In genomic region chr4:128811571-128812359, GRCh38 we compare ENCODE assay signal across 1 cellular context.
A peak's percentile ranks its signal among the peaks of the same experiment; 100 is the strongest.
TF ChIP-seq lines count a peak whose summit lies in the region.

No MANE protein-coding gene starts in this region.

TF ChIP-seq in K562, 482 proteins besides CTCF, POLR2A, EP300 and RAD21 (continued from another document and continues in another):
- no peak for TF ChIP-seq CUX1 (CRISPR knock-in tag; IDR thresholded peaks at IDR 0.05)
- peak; percentile 88 for TF ChIP-seq CCNT2 (IDR thresholded peaks at IDR 0.05; ENCODE audit: borderline replicate concordance, extremely low read depth, insufficient read length, low read depth, low read length)
- TF ChIP-seq HMGN3 (IDR thresholded peaks at IDR 0.05; ENCODE audit: borderline replicate concordance, extremely low read depth, insufficient read length, low read depth, low read length), result peak; percentile 75
- TF ChIP-seq NCOR1 (IDR thresholded peaks at IDR 0.05), result peak; percentile 49; the same call in 1 of the 2 replicates
- TF ChIP-seq ARID1B (IDR thresholded peaks at IDR 0.05), result 0 out of 2 replicates have a peak, but pooled peaks have one; percentile 30
- TF ChIP-seq ZNF445 (CRISPR knock-in tag; IDR thresholded peaks at IDR 0.05; ENCODE audit: low read depth), result no peak
- TF ChIP-seq ZBTB26 (CRISPR knock-in tag; IDR thresholded peaks at IDR 0.05), result no peak
- TF ChIP-seq HEY1 (CRISPR knock-in tag; IDR thresholded peaks at IDR 0.05; ENCODE audit: borderline replicate concordance), result no peak
- TF ChIP-seq HINFP (tag; conservative IDR thresholded peaks at IDR 0.05; ENCODE audit: low read depth), result no peak
- TF ChIP-seq ZMIZ1 (IDR thresholded peaks at IDR 0.05; ENCODE audit: low read depth in 2 of 2, low read length in 2 of 2), result peak in 1 of 2 experiments; percentile 35; a peak in 1 of 4 replicates
- no peak for TF ChIP-seq ESRRA (IDR thresholded peaks at IDR 0.05; ENCODE audit: borderline replicate concordance, low read depth)
- no peak for TF ChIP-seq ATF1 (CRISPR knock-in tag; IDR thresholded peaks at IDR 0.05)
- peak; percentile 71 for TF ChIP-seq ATF1 (tag; IDR thresholded peaks at IDR 0.05)
- no peak for TF ChIP-seq ZNF124 (CRISPR knock-in tag; IDR thresholded peaks at IDR 0.05)
- TF ChIP-seq ZKSCAN8 (CRISPR knock-in tag; IDR thresholded peaks at IDR 0.05), result no peak
- TF ChIP-seq PCBP1 (IDR thresholded peaks at IDR 0.05; ENCODE audit: low read depth, low read length, poor library complexity, severe bottlenecking), result no peak
- no peak for TF ChIP-seq HOXB6 (CRISPR knock-in tag; IDR thresholded peaks at IDR 0.05; ENCODE audit: borderline replicate concordance)
- 0 out of 2 replicates have a peak, but pooled peaks have one; percentile 28 for TF ChIP-seq E2F3 (CRISPR knock-in tag; IDR thresholded peaks at IDR 0.05)
- no peak for TF ChIP-seq IFI16 (CRISPR knock-in tag; IDR thresholded peaks at IDR 0.05)
- TF ChIP-seq HLTF (IDR thresholded peaks at IDR 0.05), result no peak
- peak; percentile 45; the same call in 1 of the 2 replicates for TF ChIP-seq PKNOX1 (IDR thresholded peaks at IDR 0.05)
- no peak for TF ChIP-seq ZBTB49 (CRISPR knock-in tag; IDR thresholded peaks at IDR 0.05; ENCODE audit: borderline replicate concordance)
- TF ChIP-seq EWSR1 (IDR thresholded peaks at IDR 0.05; ENCODE audit: borderline replicate concordance, low read depth, partially characterized antibody), result no peak
- TF ChIP-seq SP1 (CRISPR knock-in tag; IDR thresholded peaks at IDR 0.05), result no peak
- no peak for TF ChIP-seq XRCC5 (IDR thresholded peaks at IDR 0.05; ENCODE audit: low read depth, low read length)
- no peak for TF ChIP-seq ZNF76 (CRISPR knock-in tag; IDR thresholded peaks at IDR 0.05; ENCODE audit: borderline replicate concordance)
- TF ChIP-seq ZNF175 (CRISPR knock-in tag; IDR thresholded peaks at IDR 0.05; ENCODE audit: low read depth), result no peak
- peak; percentile 70; the same call in 1 of the 2 replicates for TF ChIP-seq THAP12 (CRISPR knock-in tag; IDR thresholded peaks at IDR 0.05)
- TF ChIP-seq NKRF (IDR thresholded peaks at IDR 0.05; ENCODE audit: borderline replicate concordance), result no peak
- TF ChIP-seq ZNF408 (CRISPR knock-in tag; IDR thresholded peaks at IDR 0.05; ENCODE audit: low read depth), result no peak
- no peak for TF ChIP-seq PBX2 (CRISPR knock-in tag; IDR thresholded peaks at IDR 0.05; ENCODE audit: low read depth)
- TF ChIP-seq PBX2 (tag; conservative IDR thresholded peaks at IDR 0.05; ENCODE audit: low read depth), result no peak
- TF ChIP-seq RHOXF2B (CRISPR knock-in tag; conservative IDR thresholded peaks at IDR 0.05), result 0 out of 2 replicates have a peak, but pooled peaks have one; percentile 41
- TF ChIP-seq TAF15 (IDR thresholded peaks at IDR 0.05; ENCODE audit: low read depth, low read length), result no peak
- no peak for TF ChIP-seq SLC30A9 (CRISPR knock-in tag; IDR thresholded peaks at IDR 0.05)
- no peak for TF ChIP-seq ZNF778 (CRISPR knock-in tag; IDR thresholded peaks at IDR 0.05)
